Comparison of ENCODE assay signal across 8 cellular contexts in the genomic region with DNA sequence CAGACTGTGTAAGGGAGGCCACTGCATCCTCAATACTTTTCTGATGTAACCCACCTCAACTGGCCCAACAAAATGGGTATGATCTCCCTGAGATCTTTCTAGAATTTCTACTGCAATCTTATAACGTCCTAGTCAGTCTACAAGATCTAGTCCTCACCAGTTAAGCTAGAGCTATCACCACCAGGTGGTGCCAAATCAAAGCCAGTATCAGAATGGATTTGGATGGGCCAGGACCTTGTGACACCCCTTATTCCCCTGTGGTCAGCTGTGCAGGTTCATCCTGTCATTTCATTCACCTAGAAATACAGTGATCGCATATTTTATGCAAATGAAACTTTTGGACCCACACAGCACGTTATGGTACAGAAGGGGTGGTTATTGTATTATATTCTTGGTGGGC.
DNase-seq lines count a peak whose midpoint lies in the region; ATAC-seq and TF ChIP-seq lines count a peak whose summit lies in the region.

No MANE protein-coding gene starts in this region.

- no peak overlapping the region for H3K4me3 ChIP-seq in fibroblast of pulmonary artery (replicated peaks; ENCODE audit: low read depth, low read length)

- DNase-seq in activated gamma-delta T cell treated with Interleukin-2 at 50 U/mL for 16 hours, result peak; percentile 12
- no peak for DNase-seq in activated gamma-delta T cell (lab: John Stamatoyannopoulos, UW)
- DNase-seq in HT-29 (ENCODE audit: low spot score), result peak; percentile 74
- peak; percentile 4 for DNase-seq in T1000 (lab: John Stamatoyannopoulos, UW)
- peak; percentile 61 for DNase-seq in fibroblast of pulmonary artery (ENCODE audit: low read depth)
- DNase-seq in putamen (ENCODE audit: low spot score), result peak; percentile 3
- no peak for DNase-seq in GF-D8 (lab: John Stamatoyannopoulos, UW)

- ATAC-seq in GM19463 (IDR thresholded peaks at IDR 0.05; ENCODE audit: unreplicated experiment), result no peak

- peak; percentile 71 for TF ChIP-seq CTCF in fibroblast of pulmonary artery (IDR thresholded peaks at IDR 0.05; ENCODE audit: low read length, missing control alignments)

Comparison
In these comparisons a context has a peak if more than half of its experiments do, and no peak if none do; other contexts are left out.
1. DNase-seq: peak in activated gamma-delta T cell treated with Interleukin-2 at 50 U/mL for 16 hours (single experiment), HT-29 (single experiment), T1000 (single experiment), fibroblast of pulmonary artery (single experiment) and putamen (single experiment); none in activated gamma-delta T cell (single experiment) and GF-D8 (single experiment).